Comparison of ENCODE assay signal across 8 cellular contexts in genomic region chr1:6523566-6523965, GRCh38. TPM values are rescaled to one million over a fixed set of nuclear protein-coding genes. Genes with fewer than 3 reads are reported as not detected.
A peak's percentile ranks its signal among the peaks of the same experiment; 100 is the strongest.
DNase-seq lines count a peak whose midpoint lies in the region; ATAC-seq and TF ChIP-seq lines count a peak whose summit lies in the region.

No MANE protein-coding gene starts in this region.

- H3K9me2 ChIP-seq in HCT116 (ENCODE audit: insufficient read depth) (no peaks in the 10 kb centered on the region), SU-DHL-6 (replicated peaks; ENCODE audit: insufficient read depth, low read length) (no peaks in the 10 kb centered on the region)

- H3K27me3 ChIP-seq in HCT116 (ENCODE audit: insufficient read depth, low read length) (no peaks in the 10 kb centered on the region), SU-DHL-6 (ENCODE audit: low read length) (no peaks in the 10 kb centered on the region), left ventricle myocardium inferior (ENCODE audit: low read depth) (no peaks in the 10 kb centered on the region), transverse colon (no peaks in the 10 kb centered on the region)

- no peaks in the 10 kb centered on the region for H3K9me3 Mint-ChIP-seq in stimulated activated naive B cell treated with anti-CD40 and anti-IgM and Interleukin-4, amounts not matched to agents 10 μg/mL and 1 μg/mL and 100 μg/mL, for 72 hours
- no peaks in the 10 kb centered on the region for H3K9me3 Mint-ChIP-seq in activated CD4-positive, alpha-beta T cell treated with anti-CD3 and anti-CD28 coated beads, Interleukin-2, amount 10 ng/mL, durations not matched to agents 7 days and 5 days

- H3K9me3 ChIP-seq in HCT116 (ENCODE audit: control insufficient read depth in 1 of 2, insufficient read depth in 1 of 2, low read depth in 1 of 2, low read length in 2 of 2) (no peaks in the 10 kb centered on the region), SU-DHL-6 (ENCODE audit: insufficient read depth, low read length) (no peaks in the 10 kb centered on the region), left ventricle myocardium inferior (replicated peaks) (no peaks in the 10 kb centered on the region), transverse colon (no peaks in the 10 kb centered on the region)

- in situ Hi-C loops in transverse colon (cut with MboI; ENCODE audit: low pct_ligation_motif_present in 1 of 4, low pct_unique_long_range_greater_than_20kb in 1 of 4, low sequenced_read_pairs in 3 of 4), result no loop called here

- peaks cover 0 to 4% of the 10 kb centered on the region in 2 experiments; a peak in 1 of 4 replicates for H3K4me1 ChIP-seq in HCT116 (ENCODE audit: control insufficient read depth in 1 of 2, insufficient read depth in 2 of 2, low read length in 2 of 2)
- peaks cover 17% of the 10 kb centered on the region for H3K4me1 ChIP-seq in left ventricle myocardium inferior
- peaks cover 0 to 8% (median 0%) of the 10 kb centered on the region in 4 donors for H3K4me1 ChIP-seq in transverse colon

- H3K79me2 ChIP-seq in HCT116 (ENCODE audit: insufficient read depth, low read length) (no peaks in the 10 kb centered on the region; the same call in 1 of the 2 replicates), SU-DHL-6 (ENCODE audit: insufficient read depth, low read length) (no peaks in the 10 kb centered on the region)

- H3K27ac Mint-ChIP-seq in stimulated activated naive B cell treated with anti-CD40 and anti-IgM and Interleukin-4, amounts not matched to agents 10 μg/mL and 1 μg/mL and 100 μg/mL, for 72 hours, result no peak overlapping the region
- H3K27ac Mint-ChIP-seq in activated CD4-positive, alpha-beta T cell treated with anti-CD3 and anti-CD28 coated beads, Interleukin-2, amount 10 ng/mL, durations not matched to agents 7 days and 5 days, result no peak overlapping the region

- peaks cover 4 to 8% of the 10 kb centered on the region in 2 donors for H3K4me1 Mint-ChIP-seq in stimulated activated naive B cell treated with anti-CD40 and anti-IgM and Interleukin-4, amounts not matched to agents 10 μg/mL and 1 μg/mL and 100 μg/mL, for 72 hours
- H3K4me1 Mint-ChIP-seq in activated CD4-positive, alpha-beta T cell treated with anti-CD3 and anti-CD28 coated beads, Interleukin-2, amount 10 ng/mL, durations not matched to agents 7 days and 5 days, result no peaks in the 10 kb centered on the region

- TF ChIP-seq CTCF in HCT116 (IDR thresholded peaks at IDR 0.05 in 2 of 3, conservative IDR thresholded peaks at IDR 0.05 in 1 of 3; ENCODE audit: borderline replicate concordance in 1 of 3, insufficient read depth in 1 of 3, low read depth in 2 of 3, low read length in 2 of 3) (peak; percentile 77 to 82 (median 78); a peak in 5 of 6 replicates), SU-DHL-6 (IDR thresholded peaks at IDR 0.05; ENCODE audit: insufficient read depth, low read length, poor library complexity, severe bottlenecking) (peak; percentile 39), left ventricle myocardium inferior (IDR thresholded peaks at IDR 0.05; ENCODE audit: borderline replicate concordance) (peak; percentile 67), transverse colon (IDR thresholded peaks at IDR 0.05) (peak in 4 of 5 experiments; percentile 18 to 43 (median 40))

- H3K4me3 ChIP-seq in HCT116 (replicated peaks in 1 of 2; ENCODE audit: low read depth in 1 of 2, low read length in 2 of 2) (no peak overlapping the region), SU-DHL-6 (ENCODE audit: insufficient read depth, low read length, poor library complexity, severe bottlenecking) (no peak overlapping the region), left ventricle myocardium inferior (no peak overlapping the region), transverse colon (no peak overlapping the region)

- no peak overlapping the region for H3K4me3 Mint-ChIP-seq in stimulated activated naive B cell treated with anti-CD40 and anti-IgM and Interleukin-4, amounts not matched to agents 10 μg/mL and 1 μg/mL and 100 μg/mL, for 72 hours
- no peak overlapping the region for H3K4me3 Mint-ChIP-seq in activated CD4-positive, alpha-beta T cell treated with anti-CD3 and anti-CD28 coated beads, Interleukin-2, amount 10 ng/mL, durations not matched to agents 7 days and 5 days

- H3K4me2 ChIP-seq in HCT116 (ENCODE audit: low read length) (no peak overlapping the region), SU-DHL-6 (ENCODE audit: low read depth, low read length, poor library complexity, severe bottlenecking) (no peak overlapping the region)

- TF ChIP-seq EP300 in transverse colon (IDR thresholded peaks at IDR 0.05; ENCODE audit: low read depth), result no peak

- TF ChIP-seq RAD21 in HCT116 (IDR thresholded peaks at IDR 0.05; ENCODE audit: low read depth), result peak; percentile 79

- peaks cover 28% of the 10 kb centered on the region in 2 donors for H3K36me3 Mint-ChIP-seq in stimulated activated naive B cell treated with anti-CD40 and anti-IgM and Interleukin-4, amounts not matched to agents 10 μg/mL and 1 μg/mL and 100 μg/mL, for 72 hours
- H3K36me3 Mint-ChIP-seq in activated CD4-positive, alpha-beta T cell treated with anti-CD3 and anti-CD28 coated beads, Interleukin-2, amount 10 ng/mL, durations not matched to agents 7 days and 5 days (ENCODE audit: low read depth), result peaks cover 22% of the 10 kb centered on the region

- WGBS in transverse colon (ENCODE audit: low coverage in 1 of 2), 2 donors, result 36 to 43% methylated on average over 5 to 6 of the region's 6 CpGs

- H3K9ac ChIP-seq in HCT116 (ENCODE audit: low read length) (peak overlapping the region; percentile 27; the same call in 1 of the 2 replicates), SU-DHL-6 (ENCODE audit: low read length) (no peak overlapping the region)

- TF ChIP-seq POLR2A in HCT116 (IDR thresholded peaks at IDR 0.05; ENCODE audit: borderline replicate concordance, extremely low read depth, insufficient read depth, insufficient read length) (no peak), transverse colon (IDR thresholded peaks at IDR 0.05) (no peak)

- no TSS peak for BruUV-seq in HCT116 (replicated peaks; lab: Mats Ljungman, UMichigan)

- RAD21 ChIA-PET in HCT116 (lab: Charles Lee; ENCODE audit: low non-redundant PET in 1 of 2, low total read pairs in 2 of 2, uncharacterized antibody in 2 of 2, unreplicated experiment in 2 of 2), result interaction anchor here in 1 of 2 experiments (0.6 to 0.7 kb wide), 2 partner anchors 31 to 104 kb away, joined by 3 read pairs; partner anchors contain the start of gene HES2

- H3F3A ChIP-seq in SU-DHL-6 (ENCODE audit: insufficient read depth), result no peaks in the 10 kb centered on the region

- ATAC-seq in HCT116 (peak; percentile 84), HG02885 (IDR thresholded peaks at IDR 0.05; ENCODE audit: poor library complexity, unreplicated experiment) (no peak)
- ATAC-seq in stimulated activated naive B cell treated with anti-CD40 and anti-IgM and Interleukin-4, amounts not matched to agents 10 μg/mL and 1 μg/mL and 100 μg/mL, for 72 hours (replicated peaks), result no peak

- DNase-seq in AML-193 (lab: John Stamatoyannopoulos, UW) (peak; percentile 30 to 42), HCT116 (ENCODE audit: low read depth, low spot score) (peak; percentile 41), left ventricle myocardium inferior (no peak), transverse colon (no peak)
- DNase-seq in stimulated activated naive B cell treated with anti-CD40 and anti-IgM and Interleukin-4, amounts not matched to agents 10 μg/mL and 1 μg/mL and 100 μg/mL, for 72 hours, result no peak
- no peak for DNase-seq in activated CD4-positive, alpha-beta T cell treated with anti-CD3 and anti-CD28 coated beads, Interleukin-2, amount 10 ng/mL, durations not matched to agents 7 days and 5 days

- H4K20me1 ChIP-seq in HCT116 (ENCODE audit: insufficient read depth) (no peaks in the 10 kb centered on the region), SU-DHL-6 (ENCODE audit: low read depth, low read length) (no peaks in the 10 kb centered on the region; the same call in 1 of the 2 replicates)

- peak overlapping the region; percentile 35; the same call in 1 of the 2 replicates for H3K27ac ChIP-seq in HCT116 (ENCODE audit: low read depth, low read length)
- no peak overlapping the region for H3K27ac ChIP-seq in SU-DHL-6 (ENCODE audit: low read depth, low read length)
- H3K27ac ChIP-seq in left ventricle myocardium inferior (replicated peaks), result peak overlapping the region; percentile 33
- no peak overlapping the region for H3K27ac ChIP-seq in transverse colon

- H3K36me3 ChIP-seq in HCT116 (ENCODE audit: control insufficient read depth in 1 of 2, insufficient read depth in 2 of 2, low read length in 2 of 2) (peaks cover 14 to 21% of the 10 kb centered on the region in 2 experiments), SU-DHL-6 (ENCODE audit: low read length) (no peaks in the 10 kb centered on the region), left ventricle myocardium inferior (peaks cover 38% of the 10 kb centered on the region), transverse colon (peaks cover 0 to 24% (median 12%) of the 10 kb centered on the region in 4 donors)

- POLR2A ChIA-PET in HCT116 (lab: Charles Lee), result interaction anchor here (0.9 to 1.9 kb wide), 2 partner anchors 33 to 80 kb away, joined by 3 to 6 read pairs; no protein-coding TSS in a partner anchor
- POLR2A ChIA-PET in activated CD4-positive, alpha-beta T cell treated with anti-CD3 and anti-CD28 coated beads, Interleukin-2, amount 10 ng/mL, durations not matched to agents 7 days and 5 days (lab: Charles Lee), result no interaction called here

- no peaks in the 10 kb centered on the region for H3K27me3 Mint-ChIP-seq in stimulated activated naive B cell treated with anti-CD40 and anti-IgM and Interleukin-4, amounts not matched to agents 10 μg/mL and 1 μg/mL and 100 μg/mL, for 72 hours
- no peaks in the 10 kb centered on the region for H3K27me3 Mint-ChIP-seq in activated CD4-positive, alpha-beta T cell treated with anti-CD3 and anti-CD28 coated beads, Interleukin-2, amount 10 ng/mL, durations not matched to agents 7 days and 5 days

- CTCF ChIA-PET in HCT116 (lab: Charles Lee), result interaction anchor here (0.6 to 2.0 kb wide), 10 partner anchors 10 to 285 kb away, joined by 3 to 14 read pairs (median 4); partner anchors contain the start of genes NOL9 and PLEKHG5
- CTCF ChIA-PET in activated CD4-positive, alpha-beta T cell treated with anti-CD3 and anti-CD28 coated beads, Interleukin-2, amount 10 ng/mL, durations not matched to agents 7 days and 5 days (lab: Charles Lee), result interaction anchor here (0.7 to 1.4 kb wide), 5 partner anchors 13 to 55 kb away, joined by 3 to 4 read pairs (median 3); no protein-coding TSS in a partner anchor

- intact Hi-C loops in HCT116 (cut with micrococcal nuclease), result loop anchor here (1.0 kb wide), 1 partner anchor 37 kb away; no protein-coding TSS in a partner anchor
- intact Hi-C loops in left ventricle myocardium inferior (cut with micrococcal nuclease), result loop anchor here (10.0 kb wide), 1 partner anchor 49 kb away; no protein-coding TSS in a partner anchor
- intact Hi-C loops in transverse colon (cut with DNase I; ENCODE audit: low total_unique reads), result no loop called here

- H2AFZ ChIP-seq in HCT116 (ENCODE audit: low read depth, low read length, poor library complexity, severe bottlenecking), result no peak overlapping the region
- no peak overlapping the region for H2AFZ ChIP-seq in SU-DHL-6 (ENCODE audit: low read depth, low read length, severe bottlenecking)

RNA-seq across cellular contexts. Expression of gene NOL9, which starts 30.7 kb away (rescaled TPM):
- total RNA-seq in HCT116 (2021; ENCODE audit: unreplicated experiment), result 46.4 TPM
- polyA plus RNA-seq in HCT116 (2012), result 6.0 and 8.2 TPM in 2 replicates
- total RNA-seq in left ventricle myocardium inferior, result 13.4 TPM
- 10 to 100 TPM in 2 of 4 donors, 1 to 10 TPM in 2; 8.0 to 30.0 (median 13.8) TPM for total RNA-seq in transverse colon
- 10 to 100 TPM; 42.7 to 44.5 TPM for total RNA-seq in activated CD4-positive, alpha-beta T cell treated with anti-CD3 and anti-CD28 coated beads, Interleukin-2, amount 10 ng/mL, durations not matched to agents 7 days and 5 days

RNA-seq across cellular contexts. Expression of gene TAS1R1, which starts 31.5 kb away (rescaled TPM):
- total RNA-seq in HCT116 (2021; ENCODE audit: unreplicated experiment), result not detected
- polyA plus RNA-seq in HCT116 (2012), result 0.10 and 0.12 TPM in 2 replicates
- total RNA-seq in left ventricle myocardium inferior, result not detected
- total RNA-seq in transverse colon, result under 1 TPM in 1 of 4 donors, not detected in 3; 0.48 TPM
- not detected for total RNA-seq in activated CD4-positive, alpha-beta T cell treated with anti-CD3 and anti-CD28 coated beads, Interleukin-2, amount 10 ng/mL, durations not matched to agents 7 days and 5 days

RNA-seq across cellular contexts. Expression of gene PLEKHG5, which starts 32.1 kb away (rescaled TPM):
- 33.0 TPM for total RNA-seq in HCT116 (2021; ENCODE audit: unreplicated experiment)
- 27.9 and 32.2 TPM in 2 replicates for polyA plus RNA-seq in HCT116 (2012)
- total RNA-seq in left ventricle myocardium inferior, result 16.2 TPM
- 10 to 100 TPM; 17.9 to 42.7 (median 37.1) TPM for total RNA-seq in transverse colon
- 1 to 10 TPM; 1.3 to 1.8 TPM for total RNA-seq in activated CD4-positive, alpha-beta T cell treated with anti-CD3 and anti-CD28 coated beads, Interleukin-2, amount 10 ng/mL, durations not matched to agents 7 days and 5 days

RNA-seq across cellular contexts. Expression of gene ZBTB48, which starts 56.2 kb away (rescaled TPM):
- total RNA-seq in HCT116 (2021; ENCODE audit: unreplicated experiment) (41.9 TPM), left ventricle myocardium inferior (12.9 TPM), transverse colon (10 to 100 TPM; 18.3 to 37.7 (median 30.5) TPM)
- polyA plus RNA-seq in HCT116 (2012), result 40.3 and 43.8 TPM in 2 replicates
- 10 to 100 TPM; 40.4 to 42.9 TPM for total RNA-seq in activated CD4-positive, alpha-beta T cell treated with anti-CD3 and anti-CD28 coated beads, Interleukin-2, amount 10 ng/mL, durations not matched to agents 7 days and 5 days

RNA-seq across cellular contexts. Expression of gene TNFRSF25, which starts 57.6 kb away (rescaled TPM):
- total RNA-seq in HCT116 (2021; ENCODE audit: unreplicated experiment) (27.5 TPM), left ventricle myocardium inferior (12.6 TPM), transverse colon (10 to 100 TPM; 38.9 to 55.3 (median 45.0) TPM)
- 30.2 and 34.7 TPM in 2 replicates for polyA plus RNA-seq in HCT116 (2012)
- total RNA-seq in activated CD4-positive, alpha-beta T cell treated with anti-CD3 and anti-CD28 coated beads, Interleukin-2, amount 10 ng/mL, durations not matched to agents 7 days and 5 days, result 10 to 100 TPM; 88.5 to 92.8 TPM

Comparison
In these comparisons a context has a peak if more than half of its experiments do, and no peak if none do; other contexts are left out.
1. DNase-seq: peak in AML-193 (2 of 2) and HCT116 (single experiment); none in left ventricle myocardium inferior (single experiment), transverse colon (single experiment), stimulated activated naive B cell treated with anti-CD40 and anti-IgM and Interleukin-4, amounts not matched to agents 10 μg/mL and 1 μg/mL and 100 μg/mL, for 72 hours (single experiment) and activated CD4-positive, alpha-beta T cell treated with anti-CD3 and anti-CD28 coated beads, Interleukin-2, amount 10 ng/mL, durations not matched to agents 7 days and 5 days (single experiment).
2. H3K27ac ChIP-seq: peak in HCT116 (single experiment) and left ventricle myocardium inferior (single experiment); none in SU-DHL-6 (single experiment) and transverse colon (0 of 4).
3. Peak in every context shown above with its lines, with median percentiles within 50 percentile points of each other: CTCF ChIP-seq.